ENCODE assay signal across 1 cellular context in the genomic region with DNA sequence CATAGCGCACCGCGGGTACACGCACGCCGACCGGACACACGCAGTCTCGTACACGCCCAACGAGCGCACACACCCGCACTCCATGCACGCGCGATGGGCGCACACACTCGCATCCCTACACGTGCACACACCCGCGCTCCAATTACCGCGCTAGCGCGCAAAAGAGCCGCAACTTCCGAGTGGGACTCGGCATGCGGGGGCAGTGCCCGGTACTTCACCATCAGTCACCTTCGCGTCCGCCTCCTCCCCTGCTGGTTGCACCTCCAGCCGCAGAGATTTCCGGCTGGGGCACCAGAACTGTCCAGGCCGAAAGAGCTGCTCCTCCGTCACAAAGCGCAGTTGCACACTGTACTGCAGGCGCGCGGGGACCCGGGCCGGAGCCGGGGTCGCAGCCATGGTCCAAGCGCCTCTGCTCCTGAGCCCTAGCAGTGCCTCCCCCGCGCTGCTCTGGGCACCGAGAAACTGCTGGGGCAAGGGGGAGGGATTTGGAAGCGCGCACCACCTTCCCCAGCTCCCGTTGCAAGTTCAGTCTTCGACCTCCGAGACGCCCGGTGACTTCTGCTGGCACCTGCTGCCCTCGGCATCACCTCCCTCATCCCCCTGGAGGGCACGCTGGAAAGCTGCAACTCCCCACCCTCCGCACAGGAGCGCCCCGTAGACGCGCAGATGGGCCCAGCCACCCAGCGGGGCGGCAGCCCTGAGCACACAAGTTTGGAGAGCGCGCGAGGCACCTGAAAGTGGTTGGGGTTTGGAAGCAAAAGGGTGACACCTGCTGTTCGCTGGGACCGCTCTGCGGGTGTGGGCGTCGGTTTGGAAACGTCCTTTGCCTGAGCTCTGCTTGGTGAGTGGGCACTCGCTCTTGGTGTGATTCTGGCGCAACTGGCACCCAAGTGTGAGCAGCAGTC.
TF ChIP-seq lines count a peak whose summit lies in the region.

No MANE protein-coding gene starts in this region.

TF ChIP-seq in HepG2, 621 proteins besides CTCF, POLR2A, EP300 and RAD21 (continued from another document and continues in another):
- TF ChIP-seq, protein P1, sequence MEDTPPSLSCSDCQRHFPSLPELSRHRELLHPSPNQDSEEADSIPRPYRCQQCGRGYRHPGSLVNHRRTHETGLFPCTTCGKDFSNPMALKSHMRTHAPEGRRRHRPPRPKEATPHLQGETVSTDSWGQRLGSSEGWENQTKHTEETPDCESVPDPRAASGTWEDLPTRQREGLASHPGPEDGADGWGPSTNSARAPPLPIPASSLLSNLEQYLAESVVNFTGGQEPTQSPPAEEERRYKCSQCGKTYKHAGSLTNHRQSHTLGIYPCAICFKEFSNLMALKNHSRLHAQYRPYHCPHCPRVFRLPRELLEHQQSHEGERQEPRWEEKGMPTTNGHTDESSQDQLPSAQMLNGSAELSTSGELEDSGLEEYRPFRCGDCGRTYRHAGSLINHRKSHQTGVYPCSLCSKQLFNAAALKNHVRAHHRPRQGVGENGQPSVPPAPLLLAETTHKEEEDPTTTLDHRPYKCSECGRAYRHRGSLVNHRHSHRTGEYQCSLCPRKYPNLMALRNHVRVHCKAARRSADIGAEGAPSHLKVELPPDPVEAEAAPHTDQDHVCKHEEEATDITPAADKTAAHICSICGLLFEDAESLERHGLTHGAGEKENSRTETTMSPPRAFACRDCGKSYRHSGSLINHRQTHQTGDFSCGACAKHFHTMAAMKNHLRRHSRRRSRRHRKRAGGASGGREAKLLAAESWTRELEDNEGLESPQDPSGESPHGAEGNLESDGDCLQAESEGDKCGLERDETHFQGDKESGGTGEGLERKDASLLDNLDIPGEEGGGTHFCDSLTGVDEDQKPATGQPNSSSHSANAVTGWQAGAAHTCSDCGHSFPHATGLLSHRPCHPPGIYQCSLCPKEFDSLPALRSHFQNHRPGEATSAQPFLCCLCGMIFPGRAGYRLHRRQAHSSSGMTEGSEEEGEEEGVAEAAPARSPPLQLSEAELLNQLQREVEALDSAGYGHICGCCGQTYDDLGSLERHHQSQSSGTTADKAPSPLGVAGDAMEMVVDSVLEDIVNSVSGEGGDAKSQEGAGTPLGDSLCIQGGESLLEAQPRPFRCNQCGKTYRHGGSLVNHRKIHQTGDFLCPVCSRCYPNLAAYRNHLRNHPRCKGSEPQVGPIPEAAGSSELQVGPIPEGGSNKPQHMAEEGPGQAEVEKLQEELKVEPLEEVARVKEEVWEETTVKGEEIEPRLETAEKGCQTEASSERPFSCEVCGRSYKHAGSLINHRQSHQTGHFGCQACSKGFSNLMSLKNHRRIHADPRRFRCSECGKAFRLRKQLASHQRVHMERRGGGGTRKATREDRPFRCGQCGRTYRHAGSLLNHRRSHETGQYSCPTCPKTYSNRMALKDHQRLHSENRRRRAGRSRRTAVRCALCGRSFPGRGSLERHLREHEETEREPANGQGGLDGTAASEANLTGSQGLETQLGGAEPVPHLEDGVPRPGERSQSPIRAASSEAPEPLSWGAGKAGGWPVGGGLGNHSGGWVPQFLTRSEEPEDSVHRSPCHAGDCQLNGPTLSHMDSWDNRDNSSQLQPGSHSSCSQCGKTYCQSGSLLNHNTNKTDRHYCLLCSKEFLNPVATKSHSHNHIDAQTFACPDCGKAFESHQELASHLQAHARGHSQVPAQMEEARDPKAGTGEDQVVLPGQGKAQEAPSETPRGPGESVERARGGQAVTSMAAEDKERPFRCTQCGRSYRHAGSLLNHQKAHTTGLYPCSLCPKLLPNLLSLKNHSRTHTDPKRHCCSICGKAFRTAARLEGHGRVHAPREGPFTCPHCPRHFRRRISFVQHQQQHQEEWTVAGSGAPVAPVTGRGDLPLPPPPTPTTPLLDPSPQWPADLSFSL (CRISPR knock-in tag; IDR thresholded peaks at IDR 0.05) = no peak; the same call in 1 of the 2 replicates
- TF ChIP-seq, protein P2, sequence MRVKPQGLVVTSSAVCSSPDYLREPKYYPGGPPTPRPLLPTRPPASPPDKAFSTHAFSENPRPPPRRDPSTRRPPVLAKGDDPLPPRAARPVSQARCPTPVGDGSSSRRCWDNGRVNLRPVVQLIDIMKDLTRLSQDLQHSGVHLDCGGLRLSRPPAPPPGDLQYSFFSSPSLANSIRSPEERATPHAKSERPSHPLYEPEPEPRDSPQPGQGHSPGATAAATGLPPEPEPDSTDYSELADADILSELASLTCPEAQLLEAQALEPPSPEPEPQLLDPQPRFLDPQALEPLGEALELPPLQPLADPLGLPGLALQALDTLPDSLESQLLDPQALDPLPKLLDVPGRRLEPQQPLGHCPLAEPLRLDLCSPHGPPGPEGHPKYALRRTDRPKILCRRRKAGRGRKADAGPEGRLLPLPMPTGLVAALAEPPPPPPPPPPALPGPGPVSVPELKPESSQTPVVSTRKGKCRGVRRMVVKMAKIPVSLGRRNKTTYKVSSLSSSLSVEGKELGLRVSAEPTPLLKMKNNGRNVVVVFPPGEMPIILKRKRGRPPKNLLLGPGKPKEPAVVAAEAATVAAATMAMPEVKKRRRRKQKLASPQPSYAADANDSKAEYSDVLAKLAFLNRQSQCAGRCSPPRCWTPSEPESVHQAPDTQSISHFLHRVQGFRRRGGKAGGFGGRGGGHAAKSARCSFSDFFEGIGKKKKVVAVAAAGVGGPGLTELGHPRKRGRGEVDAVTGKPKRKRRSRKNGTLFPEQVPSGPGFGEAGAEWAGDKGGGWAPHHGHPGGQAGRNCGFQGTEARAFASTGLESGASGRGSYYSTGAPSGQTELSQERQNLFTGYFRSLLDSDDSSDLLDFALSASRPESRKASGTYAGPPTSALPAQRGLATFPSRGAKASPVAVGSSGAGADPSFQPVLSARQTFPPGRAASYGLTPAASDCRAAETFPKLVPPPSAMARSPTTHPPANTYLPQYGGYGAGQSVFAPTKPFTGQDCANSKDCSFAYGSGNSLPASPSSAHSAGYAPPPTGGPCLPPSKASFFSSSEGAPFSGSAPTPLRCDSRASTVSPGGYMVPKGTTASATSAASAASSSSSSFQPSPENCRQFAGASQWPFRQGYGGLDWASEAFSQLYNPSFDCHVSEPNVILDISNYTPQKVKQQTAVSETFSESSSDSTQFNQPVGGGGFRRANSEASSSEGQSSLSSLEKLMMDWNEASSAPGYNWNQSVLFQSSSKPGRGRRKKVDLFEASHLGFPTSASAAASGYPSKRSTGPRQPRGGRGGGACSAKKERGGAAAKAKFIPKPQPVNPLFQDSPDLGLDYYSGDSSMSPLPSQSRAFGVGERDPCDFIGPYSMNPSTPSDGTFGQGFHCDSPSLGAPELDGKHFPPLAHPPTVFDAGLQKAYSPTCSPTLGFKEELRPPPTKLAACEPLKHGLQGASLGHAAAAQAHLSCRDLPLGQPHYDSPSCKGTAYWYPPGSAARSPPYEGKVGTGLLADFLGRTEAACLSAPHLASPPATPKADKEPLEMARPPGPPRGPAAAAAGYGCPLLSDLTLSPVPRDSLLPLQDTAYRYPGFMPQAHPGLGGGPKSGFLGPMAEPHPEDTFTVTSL (CRISPR knock-in tag; IDR thresholded peaks at IDR 0.05; ENCODE audit: borderline replicate concordance) = no peak
- TF ChIP-seq KAT7 (CRISPR knock-in tag; IDR thresholded peaks at IDR 0.05; ENCODE audit: borderline replicate concordance) (no peak), CCDC6 (CRISPR knock-in tag; IDR thresholded peaks at IDR 0.05) (no peak), RBAK (CRISPR knock-in tag; IDR thresholded peaks at IDR 0.05) (no peak), WIZ (CRISPR knock-in tag; IDR thresholded peaks at IDR 0.05) (no peak), KLF6 (CRISPR knock-in tag; IDR thresholded peaks at IDR 0.05) (no peak), ZNF589 (CRISPR knock-in tag; conservative IDR thresholded peaks at IDR 0.05) (no peak), ZNF562 (CRISPR knock-in tag; IDR thresholded peaks at IDR 0.05; ENCODE audit: borderline replicate concordance) (no peak), ZNF572 (CRISPR knock-in tag; IDR thresholded peaks at IDR 0.05) (no peak), GTF2F1 (IDR thresholded peaks at IDR 0.05; ENCODE audit: low read length) (no peak), ZNF629 (CRISPR knock-in tag; conservative IDR thresholded peaks at IDR 0.05) (no peak), ZNF235 (CRISPR knock-in tag; IDR thresholded peaks at IDR 0.05; ENCODE audit: borderline replicate concordance) (no peak), ZNF652 (CRISPR knock-in tag; IDR thresholded peaks at IDR 0.05; ENCODE audit: borderline replicate concordance, low read depth) (no peak), ZNF264 (CRISPR knock-in tag; IDR thresholded peaks at IDR 0.05) (no peak), PITX1 (CRISPR knock-in tag; IDR thresholded peaks at IDR 0.05) (no peak), ARHGAP35 (CRISPR knock-in tag; IDR thresholded peaks at IDR 0.05; ENCODE audit: borderline replicate concordance) (no peak), NPAS2 (CRISPR knock-in tag; IDR thresholded peaks at IDR 0.05; ENCODE audit: borderline replicate concordance) (no peak), ZFX (CRISPR knock-in tag; IDR thresholded peaks at IDR 0.05; ENCODE audit: low read depth) (peak; percentile 41), SKI (IDR thresholded peaks at IDR 0.05; ENCODE audit: partially characterized antibody) (no peak), ZNF232 (CRISPR knock-in tag; IDR thresholded peaks at IDR 0.05; ENCODE audit: borderline replicate concordance) (no peak), ZMYM3 (CRISPR knock-in tag; IDR thresholded peaks at IDR 0.05) (no peak)
- TF ChIP-seq, protein P3, sequence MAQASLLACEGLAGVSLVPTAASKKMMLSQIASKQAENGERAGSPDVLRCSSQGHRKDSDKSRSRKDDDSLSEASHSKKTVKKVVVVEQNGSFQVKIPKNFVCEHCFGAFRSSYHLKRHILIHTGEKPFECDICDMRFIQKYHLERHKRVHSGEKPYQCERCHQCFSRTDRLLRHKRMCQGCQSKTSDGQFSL (CRISPR knock-in tag; IDR thresholded peaks at IDR 0.05) = no peak
- TF ChIP-seq, protein P4, sequence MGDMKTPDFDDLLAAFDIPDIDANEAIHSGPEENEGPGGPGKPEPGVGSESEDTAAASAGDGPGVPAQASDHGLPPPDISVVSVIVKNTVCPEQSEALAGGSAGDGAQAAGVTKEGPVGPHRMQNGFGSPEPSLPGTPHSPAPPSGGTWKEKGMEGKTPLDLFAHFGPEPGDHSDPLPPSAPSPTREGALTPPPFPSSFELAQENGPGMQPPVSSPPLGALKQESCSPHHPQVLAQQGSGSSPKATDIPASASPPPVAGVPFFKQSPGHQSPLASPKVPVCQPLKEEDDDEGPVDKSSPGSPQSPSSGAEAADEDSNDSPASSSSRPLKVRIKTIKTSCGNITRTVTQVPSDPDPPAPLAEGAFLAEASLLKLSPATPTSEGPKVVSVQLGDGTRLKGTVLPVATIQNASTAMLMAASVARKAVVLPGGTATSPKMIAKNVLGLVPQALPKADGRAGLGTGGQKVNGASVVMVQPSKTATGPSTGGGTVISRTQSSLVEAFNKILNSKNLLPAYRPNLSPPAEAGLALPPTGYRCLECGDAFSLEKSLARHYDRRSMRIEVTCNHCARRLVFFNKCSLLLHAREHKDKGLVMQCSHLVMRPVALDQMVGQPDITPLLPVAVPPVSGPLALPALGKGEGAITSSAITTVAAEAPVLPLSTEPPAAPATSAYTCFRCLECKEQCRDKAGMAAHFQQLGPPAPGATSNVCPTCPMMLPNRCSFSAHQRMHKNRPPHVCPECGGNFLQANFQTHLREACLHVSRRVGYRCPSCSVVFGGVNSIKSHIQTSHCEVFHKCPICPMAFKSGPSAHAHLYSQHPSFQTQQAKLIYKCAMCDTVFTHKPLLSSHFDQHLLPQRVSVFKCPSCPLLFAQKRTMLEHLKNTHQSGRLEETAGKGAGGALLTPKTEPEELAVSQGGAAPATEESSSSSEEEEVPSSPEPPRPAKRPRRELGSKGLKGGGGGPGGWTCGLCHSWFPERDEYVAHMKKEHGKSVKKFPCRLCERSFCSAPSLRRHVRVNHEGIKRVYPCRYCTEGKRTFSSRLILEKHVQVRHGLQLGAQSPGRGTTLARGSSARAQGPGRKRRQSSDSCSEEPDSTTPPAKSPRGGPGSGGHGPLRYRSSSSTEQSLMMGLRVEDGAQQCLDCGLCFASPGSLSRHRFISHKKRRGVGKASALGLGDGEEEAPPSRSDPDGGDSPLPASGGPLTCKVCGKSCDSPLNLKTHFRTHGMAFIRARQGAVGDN (CRISPR knock-in tag; IDR thresholded peaks at IDR 0.05) = peak; percentile 86
- TF ChIP-seq, protein P5, sequence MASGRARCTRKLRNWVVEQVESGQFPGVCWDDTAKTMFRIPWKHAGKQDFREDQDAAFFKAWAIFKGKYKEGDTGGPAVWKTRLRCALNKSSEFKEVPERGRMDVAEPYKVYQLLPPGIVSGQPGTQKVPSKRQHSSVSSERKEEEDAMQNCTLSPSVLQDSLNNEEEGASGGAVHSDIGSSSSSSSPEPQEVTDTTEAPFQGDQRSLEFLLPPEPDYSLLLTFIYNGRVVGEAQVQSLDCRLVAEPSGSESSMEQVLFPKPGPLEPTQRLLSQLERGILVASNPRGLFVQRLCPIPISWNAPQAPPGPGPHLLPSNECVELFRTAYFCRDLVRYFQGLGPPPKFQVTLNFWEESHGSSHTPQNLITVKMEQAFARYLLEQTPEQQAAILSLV (CRISPR knock-in tag; IDR thresholded peaks at IDR 0.05; ENCODE audit: borderline replicate concordance) = no peak
- TF ChIP-seq, protein P6, sequence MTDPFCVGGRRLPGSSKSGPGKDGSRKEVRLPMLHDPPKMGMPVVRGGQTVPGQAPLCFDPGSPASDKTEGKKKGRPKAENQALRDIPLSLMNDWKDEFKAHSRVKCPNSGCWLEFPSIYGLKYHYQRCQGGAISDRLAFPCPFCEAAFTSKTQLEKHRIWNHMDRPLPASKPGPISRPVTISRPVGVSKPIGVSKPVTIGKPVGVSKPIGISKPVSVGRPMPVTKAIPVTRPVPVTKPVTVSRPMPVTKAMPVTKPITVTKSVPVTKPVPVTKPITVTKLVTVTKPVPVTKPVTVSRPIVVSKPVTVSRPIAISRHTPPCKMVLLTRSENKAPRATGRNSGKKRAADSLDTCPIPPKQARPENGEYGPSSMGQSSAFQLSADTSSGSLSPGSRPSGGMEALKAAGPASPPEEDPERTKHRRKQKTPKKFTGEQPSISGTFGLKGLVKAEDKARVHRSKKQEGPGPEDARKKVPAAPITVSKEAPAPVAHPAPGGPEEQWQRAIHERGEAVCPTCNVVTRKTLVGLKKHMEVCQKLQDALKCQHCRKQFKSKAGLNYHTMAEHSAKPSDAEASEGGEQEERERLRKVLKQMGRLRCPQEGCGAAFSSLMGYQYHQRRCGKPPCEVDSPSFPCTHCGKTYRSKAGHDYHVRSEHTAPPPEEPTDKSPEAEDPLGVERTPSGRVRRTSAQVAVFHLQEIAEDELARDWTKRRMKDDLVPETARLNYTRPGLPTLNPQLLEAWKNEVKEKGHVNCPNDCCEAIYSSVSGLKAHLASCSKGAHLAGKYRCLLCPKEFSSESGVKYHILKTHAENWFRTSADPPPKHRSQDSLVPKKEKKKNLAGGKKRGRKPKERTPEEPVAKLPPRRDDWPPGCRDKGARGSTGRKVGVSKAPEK (CRISPR knock-in tag; IDR thresholded peaks at IDR 0.05; ENCODE audit: borderline replicate concordance) = no peak
